28 cellular contexts compared by ENCODE assay signal in genomic region chr3:144770291-144770690, GRCh38.
A peak's percentile ranks its signal among the peaks of the same experiment; 100 is the strongest.
DNase-seq lines count a peak whose midpoint lies in the region; ATAC-seq, FAIRE-seq and TF ChIP-seq lines count a peak whose summit lies in the region.
"Had no signal": no experiment of that assay in that cellular context is flagged by ENCODE, and none has a peak within 500 bp of the region (broad histone marks: within the 10 kb centered on the region; RNA-seq: fewer than 3 reads in every experiment).

No MANE protein-coding gene starts in this region.

- TF ChIP-seq EP300 in HepG2 (IDR thresholded peaks at IDR 0.05; ENCODE audit: low read depth in 2 of 2, low read length in 2 of 2), result no peak
- no peak for TF ChIP-seq EP300 in HepG2 (CRISPR knock-in tag; IDR thresholded peaks at IDR 0.05; ENCODE audit: borderline replicate concordance)

- no peaks in the 10 kb centered on the region for H3K9me3 ChIP-seq in HepG2 (ENCODE audit: low read length)
- H3K9me3 ChIP-seq: BE2C, right lobe of liver, tibial nerve had no signal

- no peak for TF ChIP-seq POLR2A in HepG2 (IDR thresholded peaks at IDR 0.05; ENCODE audit: insufficient read depth in 1 of 2, low read depth in 2 of 2, low read length in 2 of 2)

- POLR2A ChIA-PET in HepG2 (lab: Yijun Ruan, JAX), result no interaction called here

- no peak overlapping the region for H2AFZ ChIP-seq in HepG2 (ENCODE audit: low read length)

- no peak for ATAC-seq in HepG2
- ATAC-seq: activated CD8-positive, alpha-beta T cell treated with anti-CD3 and anti-CD28 coated beads for 36 hours; CD8-positive, alpha-beta T cell; effector memory CD8-positive, alpha-beta T cell; Panc1 had no signal

- H3K4me3 ChIP-seq in HepG2 (replicated peaks in 1 of 3; ENCODE audit: insufficient read depth in 1 of 3, low read depth in 2 of 3, low read length in 3 of 3), result no peak overlapping the region
- H3K4me3 ChIP-seq: coronary artery, right lobe of liver, tibial nerve had no signal

- H3K27me3 ChIP-seq in HepG2 (ENCODE audit: control insufficient read depth in 1 of 2, insufficient read depth in 2 of 2, low read length in 2 of 2), result no peaks in the 10 kb centered on the region
- H3K27me3 ChIP-seq: BE2C, right lobe of liver, tibial nerve had no signal

- H3K9me3 Mint-ChIP-seq in activated T-helper 2 cell treated with anti-CD3 and anti-CD28 coated beads, Interferon-gamma antibody, Interleukin-2, Interleukin-4, amounts not matched to agents 10 μg/mL and 5 μg/mL and 100 μg/mL, durations not matched to agents 14 hours and 24 hours and 36 hours, result no peaks in the 10 kb centered on the region
- H3K9me3 Mint-ChIP-seq: activated CD8-positive, alpha-beta T cell treated with anti-CD3 and anti-CD28 coated beads for 36 hours; activated naive CD4-positive, alpha-beta T cell treated with anti-CD3 and anti-CD28 coated beads, Interleukin-2, amount 50 U/mL, for 24 hours; CD8-positive, alpha-beta T cell; memory B cell had no signal

- H4K20me1 ChIP-seq in HepG2 (ENCODE audit: insufficient read depth, low read length), result no peaks in the 10 kb centered on the region

- in situ Hi-C loops in G401 (cut with HindIII; ENCODE audit: low sequenced_read_pairs) (no loop called here), HepG2 (cut with HindIII; ENCODE audit: extremely low pct_ligation_motif_present, low pct_unique_long_range_greater_than_20kb) (loop anchor here (25.0 kb wide), 1 partner anchor 883 kb away; no protein-coding TSS in a partner anchor)

- H3K9ac ChIP-seq in HepG2 (ENCODE audit: insufficient read depth, low read depth, low read length), result no peak overlapping the region

- H3K27me3 Mint-ChIP-seq in activated T-helper 2 cell treated with anti-CD3 and anti-CD28 coated beads, Interferon-gamma antibody, Interleukin-2, Interleukin-4, amounts not matched to agents 10 μg/mL and 5 μg/mL and 100 μg/mL, durations not matched to agents 14 hours and 24 hours and 36 hours (ENCODE audit: low read depth), result no peaks in the 10 kb centered on the region
- H3K27me3 Mint-ChIP-seq: activated CD8-positive, alpha-beta T cell treated with anti-CD3 and anti-CD28 coated beads for 36 hours; activated naive CD4-positive, alpha-beta T cell treated with anti-CD3 and anti-CD28 coated beads, Interleukin-2, amount 50 U/mL, for 24 hours; effector memory CD8-positive, alpha-beta T cell; memory B cell had no signal

- BruUV-seq in HepG2 (replicated peaks; lab: Mats Ljungman, UMichigan), result no TSS peak

- H3K4me2 ChIP-seq in HepG2 (ENCODE audit: low read depth, low read length), result no peak overlapping the region

- CTCF ChIA-PET in HepG2 (lab: Yijun Ruan, JAX; ENCODE audit: low intra/inter-chr PET ratio, low total read pairs), result interaction anchor here (0.9 to 1.5 kb wide), 2 partner anchors 794 to 875 kb away, joined by 3 to 9 read pairs; no protein-coding TSS in a partner anchor

- no peak overlapping the region for H3K4me3 Mint-ChIP-seq in activated T-helper 2 cell treated with anti-CD3 and anti-CD28 coated beads, Interferon-gamma antibody, Interleukin-2, Interleukin-4, amounts not matched to agents 10 μg/mL and 5 μg/mL and 100 μg/mL, durations not matched to agents 14 hours and 24 hours and 36 hours (ENCODE audit: low read depth)
- H3K4me3 Mint-ChIP-seq: activated CD8-positive, alpha-beta T cell treated with anti-CD3 and anti-CD28 coated beads for 36 hours; activated naive CD4-positive, alpha-beta T cell treated with anti-CD3 and anti-CD28 coated beads, Interleukin-2, amount 50 U/mL, for 24 hours; CD8-positive, alpha-beta T cell; effector memory CD8-positive, alpha-beta T cell; memory B cell had no signal

- no peak overlapping the region for H3K27ac ChIP-seq in HepG2 (ENCODE audit: extremely low read length, insufficient read depth, low read length)
- H3K27ac ChIP-seq: coronary artery, right lobe of liver, tibial nerve had no signal

- TF ChIP-seq RAD21 in HepG2 (CRISPR knock-in tag; IDR thresholded peaks at IDR 0.05), result no peak

- WGBS in HepG2 (ENCODE audit: low lambda C conversion rate), result 0% methylated on average over 1 of the region's 1 CpG

- no peak for TF ChIP-seq CTCF in HepG2 (CRISPR knock-in tag; IDR thresholded peaks at IDR 0.05)

- H3K27ac Mint-ChIP-seq in activated T-helper 2 cell treated with anti-CD3 and anti-CD28 coated beads, Interferon-gamma antibody, Interleukin-2, Interleukin-4, amounts not matched to agents 10 μg/mL and 5 μg/mL and 100 μg/mL, durations not matched to agents 14 hours and 24 hours and 36 hours, result no peak overlapping the region
- H3K27ac Mint-ChIP-seq: activated CD8-positive, alpha-beta T cell treated with anti-CD3 and anti-CD28 coated beads for 36 hours; activated naive CD4-positive, alpha-beta T cell treated with anti-CD3 and anti-CD28 coated beads, Interleukin-2, amount 50 U/mL, for 24 hours; CD8-positive, alpha-beta T cell; effector memory CD8-positive, alpha-beta T cell; memory B cell had no signal

- no peaks in the 10 kb centered on the region for H3K4me1 ChIP-seq in HepG2 (ENCODE audit: insufficient read depth, low read length)
- H3K4me1 ChIP-seq: right lobe of liver had no signal

- H3K79me2 ChIP-seq in HepG2 (ENCODE audit: insufficient read depth, low read length), result no peaks in the 10 kb centered on the region

- H3K36me3 Mint-ChIP-seq in activated T-helper 2 cell treated with anti-CD3 and anti-CD28 coated beads, Interferon-gamma antibody, Interleukin-2, Interleukin-4, amounts not matched to agents 10 μg/mL and 5 μg/mL and 100 μg/mL, durations not matched to agents 14 hours and 24 hours and 36 hours (ENCODE audit: low read depth), result no peaks in the 10 kb centered on the region
- H3K36me3 Mint-ChIP-seq: activated naive CD4-positive, alpha-beta T cell treated with anti-CD3 and anti-CD28 coated beads, Interleukin-2, amount 50 U/mL, for 24 hours; CD8-positive, alpha-beta T cell; memory B cell had no signal

- intact Hi-C loops in activated T-helper 2 cell treated with anti-CD3 and anti-CD28 coated beads, Interferon-gamma antibody, Interleukin-2, Interleukin-4, amounts not matched to agents 10 μg/mL and 5 μg/mL and 100 μg/mL, durations not matched to agents 14 hours and 24 hours and 36 hours (cut with micrococcal nuclease), result no loop called here
- intact Hi-C loops in HepG2 (cut with micrococcal nuclease; ENCODE audit: unreplicated experiment), result loop anchor here (2.0 to 5.0 kb wide), 3 partner anchors 161 to 873 kb away; no protein-coding TSS in a partner anchor

- no peaks in the 10 kb centered on the region for H3K4me1 Mint-ChIP-seq in activated T-helper 2 cell treated with anti-CD3 and anti-CD28 coated beads, Interferon-gamma antibody, Interleukin-2, Interleukin-4, amounts not matched to agents 10 μg/mL and 5 μg/mL and 100 μg/mL, durations not matched to agents 14 hours and 24 hours and 36 hours (ENCODE audit: low read depth)
- H3K4me1 Mint-ChIP-seq: activated naive CD4-positive, alpha-beta T cell treated with anti-CD3 and anti-CD28 coated beads, Interleukin-2, amount 50 U/mL, for 24 hours; memory B cell had no signal

- DNase-seq in G401 (ENCODE audit: low spot score) (peak; percentile 75), NCI-H146 (lab: John Stamatoyannopoulos, UW) (peak; percentile 82), cerebellum (ENCODE audit: low spot score) (peak; percentile 8), pulmonary artery endothelial cell (ENCODE audit: low read depth, low spot score) (peak; percentile 10), HepG2 (ENCODE audit: low spot score) (no peak)
- no peak for DNase-seq in activated T-helper 2 cell treated with anti-CD3 and anti-CD28 coated beads, Interferon-gamma antibody, Interleukin-2, Interleukin-4, amounts not matched to agents 10 μg/mL and 5 μg/mL and 100 μg/mL, durations not matched to agents 14 hours and 24 hours and 36 hours (ENCODE audit: low spot score)
- DNase-seq in activated CD4-positive, alpha-beta T cell treated with anti-CD3 and anti-CD28 coated beads, Interleukin-2, amount 50 U/mL, for 48 hours, result no peak
- DNase-seq: activated CD4-positive, alpha-beta T cell treated with anti-CD3 and anti-CD28 coated beads for 1 hour; activated CD8-positive, alpha-beta memory T cell treated with anti-CD3 and anti-CD28 coated beads, Interleukin-2, amount 50 U/mL, for 48 hours; activated CD8-positive, alpha-beta T cell treated with anti-CD3 and anti-CD28 coated beads for 36 hours; BE2C; CD8-positive, alpha-beta T cell; DMS153; effector memory CD8-positive, alpha-beta T cell; NCI-H1048; NCI-H187; NCI-H2171 treated with DMSO at 0.1 percent for 48 hours; NCI-H510A; right lobe of liver; Right ventricle myocardium superior; stimulated activated CD4-positive, alpha-beta T cell treated with anti-CD3 and anti-CD28 coated beads, Interleukin-4, amount 100 ng/mL, for 24 hours; T-helper 2 cell had no signal

- no peaks in the 10 kb centered on the region for H3K36me3 ChIP-seq in HepG2 (replicated peaks in 1 of 2; ENCODE audit: control insufficient read depth in 1 of 2, insufficient read depth in 2 of 2, low read length in 2 of 2)
- H3K36me3 ChIP-seq: BE2C, right lobe of liver, tibial nerve had no signal

- no peak for FAIRE-seq in HepG2 (lab: Jason Lieb, UNC)
- FAIRE-seq: G401.6 had no signal

TF ChIP-seq in HepG2, 621 proteins besides CTCF, POLR2A, EP300 and RAD21 (continues in another document):
- TF ChIP-seq DRAP1 (CRISPR knock-in tag; IDR thresholded peaks at IDR 0.05) (no peak), ZNF547 (CRISPR knock-in tag; IDR thresholded peaks at IDR 0.05) (no peak), ZNF274 (CRISPR knock-in tag; IDR thresholded peaks at IDR 0.05) (no peak)

Comparison
In these comparisons a context has a peak if more than half of its experiments do, and no peak if none do; other contexts are left out.
1. DNase-seq: peak in G401 (single experiment), NCI-H146 (single experiment), cerebellum (single experiment) and pulmonary artery endothelial cell (single experiment); none in activated T-helper 2 cell treated with anti-CD3 and anti-CD28 coated beads, Interferon-gamma antibody, Interleukin-2, Interleukin-4, amounts not matched to agents 10 μg/mL and 5 μg/mL and 100 μg/mL, durations not matched to agents 14 hours and 24 hours and 36 hours (single experiment), activated CD4-positive, alpha-beta T cell treated with anti-CD3 and anti-CD28 coated beads, Interleukin-2, amount 50 U/mL, for 48 hours (0 of 2) and HepG2 (single experiment).